ENCODE assay signal across 1 cellular context in the genomic region with DNA sequence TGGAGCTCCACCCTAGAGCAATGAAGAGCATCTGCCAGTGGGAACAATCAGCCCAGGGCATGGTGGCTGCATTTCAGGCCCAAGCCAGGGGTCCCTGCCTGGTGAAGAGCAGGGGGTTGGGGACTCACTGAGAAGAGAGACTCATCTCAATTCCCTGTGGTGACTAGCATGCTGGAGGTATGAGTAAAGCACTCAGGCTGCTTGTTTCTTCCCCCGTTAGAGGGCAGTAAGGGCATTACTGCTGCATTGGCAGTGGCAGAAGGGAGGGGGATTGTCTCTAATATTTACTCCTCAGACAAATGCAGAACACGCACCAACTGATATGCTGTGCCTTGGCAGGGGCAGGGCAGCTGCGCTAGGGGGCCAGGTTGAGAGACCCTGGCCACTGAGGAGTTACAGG.
TF ChIP-seq lines count a peak whose summit lies in the region.

No MANE protein-coding gene starts in this region.

TF ChIP-seq in IMR-90, 13 proteins besides CTCF, POLR2A, EP300 and RAD21 (continued from another document):
- TF ChIP-seq RCOR1 (IDR thresholded peaks at IDR 0.05; ENCODE audit: insufficient replicate concordance, low read length) = no peak
